In the genomic region with DNA sequence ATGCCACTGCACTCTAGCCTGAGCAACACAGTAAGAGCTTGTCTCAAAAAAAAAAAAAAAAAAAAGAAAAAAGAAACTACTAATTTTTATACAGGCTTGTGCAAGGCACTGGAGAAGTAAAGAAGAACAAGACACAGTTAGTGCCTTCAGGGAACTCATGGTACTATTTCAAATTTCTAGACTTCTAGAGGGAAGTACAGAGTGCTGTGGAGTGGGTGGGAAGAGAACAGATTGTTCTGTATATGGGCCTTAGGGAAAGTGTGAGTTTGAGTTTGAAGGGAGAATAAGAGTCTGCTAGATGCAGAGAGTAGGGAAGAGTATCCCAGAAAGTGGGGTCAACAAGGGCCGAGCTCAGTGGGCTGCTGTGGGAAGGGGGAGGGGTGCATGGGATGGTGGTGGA, we compare ENCODE assay signal across 30 cellular contexts.
"Had no signal": no experiment of that assay in that cellular context is flagged by ENCODE, and none has a peak within 500 bp of the region (broad histone marks: within the 10 kb centered on the region; RNA-seq: fewer than 3 reads in every experiment).

No MANE protein-coding gene starts in this region.

- H3K4me1 ChIP-seq: adrenal gland, ascending aorta had no signal

- H3K27me3 ChIP-seq: adrenal gland, ascending aorta, cardiac muscle cell had no signal

- H3K27ac ChIP-seq: adrenal gland, ascending aorta, cardiac muscle cell, VCaP had no signal

- H3K36me3 ChIP-seq: adrenal gland, ascending aorta, cardiac muscle cell had no signal

- H3K4me3 ChIP-seq: adrenal gland, ascending aorta, cardiac muscle cell had no signal

- DNase-seq: activated B cell treated with CpG ODN at 0.5 μM for 24 hours; activated CD4-positive, alpha-beta memory T cell treated with anti-CD3 and anti-CD28 coated beads for 36 hours; activated CD4-positive, alpha-beta T cell treated with anti-CD3 and anti-CD28 coated beads for 4 hours; activated CD4-positive, alpha-beta T cell treated with anti-CD3 and anti-CD28 coated beads, Interleukin-2, amount 10 ng/mL, durations not matched to agents 24 days and 14 days; activated CD4-positive, alpha-beta T cell treated with anti-CD3 and anti-CD28 coated beads, Interleukin-2, amount 50 U/mL, for 1 hour; activated CD4-positive, alpha-beta T cell treated with anti-CD3 and anti-CD28 coated beads, Interleukin-2, amount 50 U/mL, for 4 hours; activated CD4-positive, CD25-positive, alpha-beta regulatory T cell treated with anti-CD3 and anti-CD28 coated beads, Interleukin-2, amount 50 U/mL, for 72 hours; activated CD8-positive, alpha-beta memory T cell treated with anti-CD3 and anti-CD28 coated beads, Interleukin-2, amount 50 U/mL, for 4 hours; activated CD8-positive, alpha-beta T cell treated with anti-CD3 and anti-CD28 coated beads for 36 hours; activated effector memory CD4-positive, alpha-beta T cell treated with anti-CD3 and anti-CD28 coated beads, Interleukin-2, amount 50 U/mL, for 16 hours; activated gamma-delta T cell treated with Interleukin-2 at 50 U/mL for 16 hours; activated naive CD4-positive, alpha-beta T cell; activated naive CD4-positive, alpha-beta T cell treated with anti-CD3 and anti-CD28 coated beads for 36 hours; activated naive CD4-positive, alpha-beta T cell treated with anti-CD3 and anti-CD28 coated beads, Interleukin-2, amount 50 U/mL, for 16 hours; activated naive CD8-positive, alpha-beta T cell treated with anti-CD3 and anti-CD28 coated beads for 36 hours; activated T-cell treated with anti-CD3 and anti-CD28 coated beads for 4 hours; activated T-cell treated with anti-CD3 and anti-CD28 coated beads, Interleukin-2, amount 50 U/mL, for 1 hour; activated T-cell treated with anti-CD3 and anti-CD28 coated beads, Interleukin-2, amount 50 U/mL, for 4 hours; activated T-cell treated with anti-CD3 and anti-CD28 coated beads, Interleukin-2, amount 50 U/mL, for 72 hours; adrenal gland; amniotic stem cell; cerebellar nuclear complex; T-helper 1 cell; T-helper 2 cell; T-helper 9 cell had no signal

- ATAC-seq: activated CD8-positive, alpha-beta T cell treated with anti-CD3 and anti-CD28 coated beads for 36 hours; activated naive CD4-positive, alpha-beta T cell treated with anti-CD3 and anti-CD28 coated beads, Interleukin-2, amount 50 U/mL, for 72 hours; activated T-cell treated with anti-CD3 and anti-CD28 coated beads, Interleukin-2, amount 50 U/mL, for 4 hours; activated T-cell treated with anti-CD3 and anti-CD28 coated beads, Interleukin-2, amount 50 U/mL, for 72 hours; activated T-helper 17 cell treated with anti-CD3 and anti-CD28 coated beads, Interleukin-2, amount 50 U/mL, for 72 hours had no signal

- H3K9me3 ChIP-seq: adrenal gland, ascending aorta had no signal
